25 cellular contexts compared by ENCODE assay signal in the genomic region with DNA sequence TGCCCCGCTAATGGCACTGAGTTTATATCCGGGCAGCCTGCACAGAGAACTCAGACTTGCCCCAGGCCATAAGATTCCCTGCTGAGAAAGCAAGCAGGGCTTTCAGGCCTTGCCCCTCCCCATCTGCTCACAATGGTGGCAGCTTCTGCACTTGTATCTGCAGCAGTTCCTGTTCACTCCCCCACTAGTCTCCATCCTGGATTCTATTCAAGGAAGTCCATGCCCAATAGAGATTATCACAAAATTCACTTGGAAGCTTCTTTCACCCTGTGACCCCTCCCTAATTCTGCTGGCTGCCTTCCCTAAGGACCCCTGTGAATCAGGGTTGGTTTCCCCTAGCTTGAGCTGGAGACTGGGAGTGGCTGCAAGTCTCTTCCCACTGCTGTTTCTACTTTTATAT. TPM values are rescaled to one million over a fixed set of nuclear protein-coding genes. Genes with fewer than 3 reads are reported as not detected.
DNase-seq lines count a peak whose midpoint lies in the region; ATAC-seq and TF ChIP-seq lines count a peak whose summit lies in the region.
"Had no signal": no experiment of that assay in that cellular context is flagged by ENCODE, and none has a peak within 500 bp of the region (broad histone marks: within the 10 kb centered on the region; RNA-seq: fewer than 3 reads in every experiment).

No MANE protein-coding gene starts in this region.

- H3K23ac ChIP-seq in mesendoderm (ENCODE audit: low read length) = no peak overlapping the region

- no peaks in the 10 kb centered on the region for H3K27me3 ChIP-seq in mesendoderm (ENCODE audit: insufficient read depth, low read length, poor library complexity)
- H3K27me3 ChIP-seq: Peyer's patch had no signal

- no peak overlapping the region for H3K4me2 ChIP-seq in mesendoderm (ENCODE audit: low read length)

- H3K27ac ChIP-seq in HEK293 (ENCODE audit: extremely low read depth, low read depth, low read length) (no peak overlapping the region), SK-N-MC (peak overlapping the region; percentile 29; the same call in 1 of the 2 replicates), mesendoderm (ENCODE audit: low read depth, low read length) (no peak overlapping the region)
- H3K27ac ChIP-seq: gastroesophageal sphincter, GM23248, HL-60, Peyer's patch, skin epidermis, VCaP had no signal

- no peak overlapping the region for H4K8ac ChIP-seq in mesendoderm (ENCODE audit: low read depth, low read length)

- no peak overlapping the region for H2BK15ac ChIP-seq in mesendoderm (replicated peaks; ENCODE audit: low read depth)

- H2BK5ac ChIP-seq in mesendoderm (ENCODE audit: low read length) = no peak overlapping the region

- no peak overlapping the region for H3K4me3 ChIP-seq in HEK293 (ENCODE audit: low read depth, low read length)
- H3K4me3 ChIP-seq in SK-N-MC = 0 out of 2 replicates have a peak overlapping the region, but pooled peaks have one; percentile 18
- H3K4me3 ChIP-seq in mesendoderm (ENCODE audit: low read length) = no peak overlapping the region
- H3K4me3 ChIP-seq: gastroesophageal sphincter, GM23248, Peyer's patch, skin epidermis had no signal

- no peaks in the 10 kb centered on the region for H3K79me1 ChIP-seq in mesendoderm (ENCODE audit: low read length)

- H3K36me3 ChIP-seq in HEK293 (ENCODE audit: control insufficient read depth in 2 of 2, insufficient read depth in 1 of 2, low read length in 2 of 2) (no peaks in the 10 kb centered on the region), SK-N-MC (ENCODE audit: insufficient read depth, low read length) (no peaks in the 10 kb centered on the region), mesendoderm (ENCODE audit: control insufficient read depth, insufficient read depth, low read length) (no peaks in the 10 kb centered on the region)
- H3K36me3 ChIP-seq: gastroesophageal sphincter, Peyer's patch had no signal

- WGBS in mesendoderm (ENCODE audit: extremely low coverage, insufficient coverage, low lambda C conversion rate) = no CpG with 5 or more reads among the region's 2 CpGs

- no peaks in the 10 kb centered on the region for H3K9me3 ChIP-seq in HEK293 (ENCODE audit: control insufficient read depth, insufficient read depth, low read depth, low read length)
- H3K9me3 ChIP-seq in SK-N-MC (ENCODE audit: low read depth, low read length) = no peaks in the 10 kb centered on the region
- H3K9me3 ChIP-seq: gastroesophageal sphincter, Peyer's patch had no signal

- no peaks in the 10 kb centered on the region for H3K79me2 ChIP-seq in mesendoderm (ENCODE audit: control insufficient read depth, insufficient read depth, low read length)

- POLR2A ChIA-PET in HEK293 (lab: Yijun Ruan, JAX) = interaction anchor here (0.9 kb wide), 1 partner anchor 230 kb away, joined by 3 read pairs; a partner anchor contains a TSS

- H3K4me1 ChIP-seq in HEK293 (ENCODE audit: control insufficient read depth, insufficient read depth, low read length) = no peaks in the 10 kb centered on the region
- peaks cover 4% of the 10 kb centered on the region for H3K4me1 ChIP-seq in mesendoderm (ENCODE audit: control insufficient read depth, low read depth, low read length)
- H3K4me1 ChIP-seq: gastroesophageal sphincter, Peyer's patch had no signal

- CTCF ChIA-PET in HEK293 (lab: Yijun Ruan, JAX) = interaction anchor here (2.2 kb wide), 1 partner anchor 243 kb away, joined by 9 read pairs; no protein-coding TSS in a partner anchor

- H3K9ac ChIP-seq in SK-N-MC (ENCODE audit: insufficient read length) (no peak overlapping the region), mesendoderm (ENCODE audit: low read length) (no peak overlapping the region)
- H3K9ac ChIP-seq: GM23248 had no signal

- no peak overlapping the region for H2AK5ac ChIP-seq in mesendoderm (ENCODE audit: low read length)

- no peak overlapping the region for H4K5ac ChIP-seq in mesendoderm (ENCODE audit: low read length)

- H3K18ac ChIP-seq in mesendoderm (ENCODE audit: low read length) = no peak overlapping the region

- TF ChIP-seq CTCF in HEK293 (tag by site-specific recombination; IDR thresholded peaks at IDR 0.05) = no peak

- no peak for ATAC-seq in HG02970 (IDR thresholded peaks at IDR 0.05; ENCODE audit: low FRiP score, unreplicated experiment)
- ATAC-seq: activated naive CD4-positive, alpha-beta T cell treated with anti-CD3 and anti-CD28 coated beads, Interleukin-2, amount 50 U/mL, for 72 hours; gastroesophageal sphincter had no signal

- DNase-seq in NCI-H2081 (lab: John Stamatoyannopoulos, UW) (peak; percentile 45 to 68), NCI-H2081 treated with DMSO at 0.1 percent for 48 hours (lab: John Stamatoyannopoulos, UW) (no peak), SK-N-MC (ENCODE audit: low read depth, low spot score) (peak; percentile 61), mesendoderm (peak; percentile 30), OCI-M2 (lab: John Stamatoyannopoulos, UW; ENCODE audit: unreplicated experiment) (no peak), D341Med (ENCODE audit: low spot score) (no peak)
- DNase-seq: activated CD4-positive, alpha-beta T cell treated with anti-CD3 and anti-CD28 coated beads for 4 hours; GM23248; hypothalamus; KG1; mammary epithelial cell; MM.1S; NCI-H1436 treated with DMSO at 0.1 percent for 48 hours; NCI-H2171 treated with DMSO at 0.1 percent for 48 hours; NCI-H524 treated with DMSO at 0.1 percent for 48 hours; Peyer's patch; substantia nigra; T-helper 9 cell had no signal

- H3K56ac ChIP-seq in mesendoderm (ENCODE audit: low read length) = no peak overlapping the region

- no peak overlapping the region for H2BK120ac ChIP-seq in mesendoderm (ENCODE audit: low read depth, low read length)

- H3K4ac ChIP-seq in mesendoderm (ENCODE audit: low read depth, low read length) = no peak overlapping the region

TF ChIP-seq in HEK293, 187 proteins besides CTCF, POLR2A, EP300 and RAD21:
- TF ChIP-seq ZIC2 (tag by site-specific recombination; IDR thresholded peaks at IDR 0.05) (0 out of 2 replicates have a peak, but pooled peaks have one; percentile 18), ZNF354C (tag by site-specific recombination; IDR thresholded peaks at IDR 0.05; ENCODE audit: borderline replicate concordance, low read depth) (no peak)

RNA-seq across cellular contexts. Expression of a gene that starts 34.5 kb away (rescaled TPM):
- polyA plus RNA-seq in mesendoderm (2013, experiment 1 of 2) = 0.52 TPM
- polyA plus RNA-seq in mesendoderm (2013, experiment 2 of 2) = 0.52 TPM
- polyA plus RNA-seq: GM23248, mammary epithelial cell had no signal

Comparison
In these comparisons a context has a peak if more than half of its experiments do, and no peak if none do; other contexts are left out.
1. DNase-seq: peak in NCI-H2081 (2 of 2), SK-N-MC (single experiment) and mesendoderm (single experiment); none in NCI-H2081 treated with DMSO at 0.1 percent for 48 hours (single experiment), OCI-M2 (single experiment) and D341Med (single experiment).